1 cellular context compared by ENCODE assay signal in genomic region chr19:38884691-38885090, GRCh38. TPM values are rescaled to one million over a fixed set of nuclear protein-coding genes. Genes with fewer than 3 reads are reported as not detected.
"Had no signal": no experiment of that assay in that cellular context is flagged by ENCODE, and none has a peak within 500 bp of the region (broad histone marks: within the 10 kb centered on the region; RNA-seq: fewer than 3 reads in every experiment).

No MANE protein-coding gene starts in this region.

RNA-seq across cellular contexts. Expression of gene CCER2, which starts 27.3 kb away (rescaled TPM):
- total RNA-seq: SK-MEL-5 had no signal
